9 cellular contexts compared by ENCODE assay signal in the genomic region with DNA sequence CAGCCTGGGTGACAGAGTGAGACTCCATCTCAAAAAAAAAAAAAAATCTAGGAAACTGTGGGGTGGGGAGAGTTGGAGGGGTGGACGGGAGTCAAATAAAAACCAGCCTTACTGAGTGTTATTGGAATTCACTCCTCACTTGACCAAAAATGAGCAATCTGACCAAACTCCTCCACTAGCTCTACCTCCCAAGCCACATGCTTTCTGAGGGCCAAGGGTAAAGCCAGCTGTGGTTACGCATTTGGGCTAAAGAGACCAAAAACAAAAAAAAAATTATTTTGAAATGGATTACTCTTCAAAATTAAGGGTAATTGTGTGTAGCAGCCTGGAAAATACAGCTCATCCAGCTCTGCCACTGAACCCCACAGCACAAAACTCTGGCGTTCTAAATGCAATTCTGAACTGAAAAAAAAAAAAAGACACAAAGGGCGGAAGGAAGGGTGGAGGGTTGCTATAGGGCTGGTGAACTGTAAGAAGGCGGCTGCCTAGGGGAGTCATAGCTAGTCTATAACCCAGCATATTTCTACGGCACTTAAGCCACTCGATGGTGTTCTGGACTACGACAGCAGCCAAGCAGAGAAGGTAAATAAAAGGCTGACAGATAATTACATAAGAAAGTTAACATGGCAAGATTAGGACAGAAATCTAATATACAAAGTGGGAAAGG. TPM values are rescaled to one million over a fixed set of nuclear protein-coding genes. Genes with fewer than 3 reads are reported as not detected.
DNase-seq lines count a peak whose midpoint lies in the region; ATAC-seq, FAIRE-seq and TF ChIP-seq lines count a peak whose summit lies in the region.
"Had no signal": no experiment of that assay in that cellular context is flagged by ENCODE, and none has a peak within 500 bp of the region (broad histone marks: within the 10 kb centered on the region; RNA-seq: fewer than 3 reads in every experiment).

No MANE protein-coding gene starts in this region.

- H3K27me3 Mint-ChIP-seq in activated T-helper 2 cell treated with anti-CD3 and anti-CD28 coated beads, Interferon-gamma antibody, Interleukin-2, Interleukin-4, amounts not matched to agents 10 μg/mL and 5 μg/mL and 100 μg/mL, durations not matched to agents 14 hours and 24 hours and 36 hours (ENCODE audit: low read depth): no peaks in the 10 kb centered on the region
- no peaks in the 10 kb centered on the region for H3K27me3 Mint-ChIP-seq in stimulated activated memory B cell treated with anti-CD40 and anti-IgM and Interleukin-4, amounts not matched to agents 10 μg/mL and 1 μg/mL and 100 μg/mL, for 72 hours

- intact Hi-C loops in activated T-helper 2 cell treated with anti-CD3 and anti-CD28 coated beads, Interferon-gamma antibody, Interleukin-2, Interleukin-4, amounts not matched to agents 10 μg/mL and 5 μg/mL and 100 μg/mL, durations not matched to agents 14 hours and 24 hours and 36 hours (cut with micrococcal nuclease): loop anchor here (1.0 to 10.0 kb wide), 5 partner anchors 8 to 206 kb away; no protein-coding TSS in a partner anchor

- H3K4me3 Mint-ChIP-seq in activated T-helper 2 cell treated with anti-CD3 and anti-CD28 coated beads, Interferon-gamma antibody, Interleukin-2, Interleukin-4, amounts not matched to agents 10 μg/mL and 5 μg/mL and 100 μg/mL, durations not matched to agents 14 hours and 24 hours and 36 hours (ENCODE audit: low read depth): peak overlapping the region; percentile 40
- no peak overlapping the region for H3K4me3 Mint-ChIP-seq in stimulated activated memory B cell treated with anti-CD40 and anti-IgM and Interleukin-4, amounts not matched to agents 10 μg/mL and 1 μg/mL and 100 μg/mL, for 72 hours
- H3K4me3 Mint-ChIP-seq: WTC11 had no signal

- CTCF ChIA-PET in GM10248 (lab: Yijun Ruan, JAX): interaction anchor here (1.2 kb wide), 1 partner anchor 89 kb away, joined by 3 read pairs; no protein-coding TSS in a partner anchor

- H3K36me3 Mint-ChIP-seq in activated T-helper 2 cell treated with anti-CD3 and anti-CD28 coated beads, Interferon-gamma antibody, Interleukin-2, Interleukin-4, amounts not matched to agents 10 μg/mL and 5 μg/mL and 100 μg/mL, durations not matched to agents 14 hours and 24 hours and 36 hours (ENCODE audit: low read depth): peaks cover 10% of the 10 kb centered on the region
- peaks cover 10% of the 10 kb centered on the region for H3K36me3 Mint-ChIP-seq in stimulated activated memory B cell treated with anti-CD40 and anti-IgM and Interleukin-4, amounts not matched to agents 10 μg/mL and 1 μg/mL and 100 μg/mL, for 72 hours
- H3K36me3 Mint-ChIP-seq: WTC11 had no signal

- H3K27ac Mint-ChIP-seq in activated T-helper 2 cell treated with anti-CD3 and anti-CD28 coated beads, Interferon-gamma antibody, Interleukin-2, Interleukin-4, amounts not matched to agents 10 μg/mL and 5 μg/mL and 100 μg/mL, durations not matched to agents 14 hours and 24 hours and 36 hours: peak overlapping the region; percentile 86
- H3K27ac Mint-ChIP-seq in stimulated activated memory B cell treated with anti-CD40 and anti-IgM and Interleukin-4, amounts not matched to agents 10 μg/mL and 1 μg/mL and 100 μg/mL, for 72 hours: peak overlapping the region; percentile 9
- H3K27ac Mint-ChIP-seq: WTC11 had no signal

- no peak for FAIRE-seq in HTR-8/SVneo (lab: Jason Lieb, UNC)

- peaks cover 38% of the 10 kb centered on the region for H3K4me1 Mint-ChIP-seq in activated T-helper 2 cell treated with anti-CD3 and anti-CD28 coated beads, Interferon-gamma antibody, Interleukin-2, Interleukin-4, amounts not matched to agents 10 μg/mL and 5 μg/mL and 100 μg/mL, durations not matched to agents 14 hours and 24 hours and 36 hours (ENCODE audit: low read depth)
- peaks cover 60% of the 10 kb centered on the region for H3K4me1 Mint-ChIP-seq in stimulated activated memory B cell treated with anti-CD40 and anti-IgM and Interleukin-4, amounts not matched to agents 10 μg/mL and 1 μg/mL and 100 μg/mL, for 72 hours

- H3K9me3 Mint-ChIP-seq in activated T-helper 2 cell treated with anti-CD3 and anti-CD28 coated beads, Interferon-gamma antibody, Interleukin-2, Interleukin-4, amounts not matched to agents 10 μg/mL and 5 μg/mL and 100 μg/mL, durations not matched to agents 14 hours and 24 hours and 36 hours: no peaks in the 10 kb centered on the region
- no peaks in the 10 kb centered on the region for H3K9me3 Mint-ChIP-seq in stimulated activated memory B cell treated with anti-CD40 and anti-IgM and Interleukin-4, amounts not matched to agents 10 μg/mL and 1 μg/mL and 100 μg/mL, for 72 hours
- H3K9me3 Mint-ChIP-seq: WTC11 had no signal

- no peak for TF ChIP-seq CTCF in GM10248 (IDR thresholded peaks at IDR 0.05; ENCODE audit: control extremely low read depth, extremely low read depth, low read depth, missing control alignments)

- DNase-seq in SK-N-DZ (ENCODE audit: low spot score): peak; percentile 58
- DNase-seq in activated T-helper 2 cell treated with anti-CD3 and anti-CD28 coated beads, Interferon-gamma antibody, Interleukin-2, Interleukin-4, amounts not matched to agents 10 μg/mL and 5 μg/mL and 100 μg/mL, durations not matched to agents 14 hours and 24 hours and 36 hours (ENCODE audit: low spot score): peak; percentile 18
- DNase-seq in left lobe of liver (ENCODE audit: low spot score): no peak
- DNase-seq in GM10248 (ENCODE audit: extremely low spot score): no peak
- DNase-seq in HTR-8/SVneo (ENCODE audit: insufficient read length, low spot score): no peak

- ATAC-seq in left lobe of liver (peak; percentile 69), HG03045 (IDR thresholded peaks at IDR 0.05; ENCODE audit: unreplicated experiment) (no peak), HG02885 (IDR thresholded peaks at IDR 0.05; ENCODE audit: poor library complexity, unreplicated experiment) (no peak)
- ATAC-seq in stimulated activated memory B cell treated with anti-CD40 and anti-IgM and Interleukin-4, amounts not matched to agents 10 μg/mL and 1 μg/mL and 100 μg/mL, for 72 hours: peak; percentile 62
- ATAC-seq: WTC11 had no signal

- POLR2A ChIA-PET in GM10248 (lab: Yijun Ruan, JAX): no interaction called here

RNA-seq across cellular contexts. Expression of gene ELMO1, which starts 7.8 kb away (rescaled TPM):
- polyA plus RNA-seq in SK-N-DZ (2014; cell fraction: cytosol; rRNA removed): 9.4 and 12.0 TPM in 2 replicates
- 5.4 and 9.9 TPM in 2 replicates for polyA plus RNA-seq in SK-N-DZ (2014; cell fraction: nucleus; rRNA removed)
- 112 and 117 TPM in 2 replicates for total RNA-seq in activated T-helper 2 cell treated with anti-CD3 and anti-CD28 coated beads, Interferon-gamma antibody, Interleukin-2, Interleukin-4, amounts not matched to agents 10 μg/mL and 5 μg/mL and 100 μg/mL, durations not matched to agents 14 hours and 24 hours and 36 hours
- total RNA-seq in left lobe of liver: 21.2 TPM

Comparison
In these comparisons a context has a peak if more than half of its experiments do, and no peak if none do; other contexts are left out.
1. DNase-seq: peak in SK-N-DZ (single experiment) and activated T-helper 2 cell treated with anti-CD3 and anti-CD28 coated beads, Interferon-gamma antibody, Interleukin-2, Interleukin-4, amounts not matched to agents 10 μg/mL and 5 μg/mL and 100 μg/mL, durations not matched to agents 14 hours and 24 hours and 36 hours (single experiment); none in left lobe of liver (single experiment), GM10248 (single experiment) and HTR-8/SVneo (single experiment).
2. ATAC-seq: peak in left lobe of liver (single experiment) and stimulated activated memory B cell treated with anti-CD40 and anti-IgM and Interleukin-4, amounts not matched to agents 10 μg/mL and 1 μg/mL and 100 μg/mL, for 72 hours (single experiment); none in HG03045 (single experiment) and HG02885 (single experiment).